In the genomic region with DNA sequence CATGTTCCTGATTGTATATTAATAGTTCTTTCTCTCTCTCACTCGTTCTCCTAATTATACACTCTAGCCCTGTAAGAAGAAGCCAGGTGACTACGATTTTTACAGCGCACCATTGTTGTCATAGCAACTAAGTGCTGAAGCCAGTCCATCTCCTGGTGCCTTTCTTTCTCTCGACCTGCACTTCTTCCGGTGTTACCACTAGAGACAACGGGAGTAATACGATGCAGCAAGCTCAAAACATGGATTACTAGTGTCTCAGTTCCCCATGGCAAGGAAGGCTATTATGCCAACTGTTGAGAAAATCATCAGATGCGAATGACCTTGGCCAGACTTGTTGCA, we compare ENCODE assay signal across 16 cellular contexts. TPM values are rescaled to one million over a fixed set of nuclear protein-coding genes. Genes with fewer than 3 reads are reported as not detected.
DNase-seq lines count a peak whose midpoint lies in the region; ATAC-seq, FAIRE-seq and TF ChIP-seq lines count a peak whose summit lies in the region.
"Had no signal": no experiment of that assay in that cellular context is flagged by ENCODE, and none has a peak within 500 bp of the region (broad histone marks: within the 10 kb centered on the region; RNA-seq: fewer than 3 reads in every experiment).

No MANE protein-coding gene starts in this region.

- no peak overlapping the region for H2AFZ ChIP-seq in K562 (ENCODE audit: low read depth, low read length)

- CTCF ChIA-PET in K562 (lab: Yijun Ruan, JAX; ENCODE audit: low intra/inter-chr PET ratio) = no interaction called here

- H3K27me3 ChIP-seq in K562 (ENCODE audit: control insufficient read depth in 2 of 2, insufficient read depth in 2 of 2, low read length in 2 of 2) = peaks cover 0 to 4% of the 10 kb centered on the region in 2 experiments; a peak in 1 of 5 replicates
- peaks cover 0 to 44% (median 6%) of the 10 kb centered on the region in 45 donors for H3K27me3 ChIP-seq in dorsolateral prefrontal cortex
- H3K27me3 ChIP-seq: Peyer's patch had no signal

- no peaks in the 10 kb centered on the region for H3K36me3 ChIP-seq in K562 (ENCODE audit: control insufficient read depth, insufficient read depth, low read length)
- H3K36me3 ChIP-seq: Peyer's patch had no signal

- H3K9me1 ChIP-seq in K562 (ENCODE audit: control insufficient read depth, insufficient read depth, low read length) = no peaks in the 10 kb centered on the region

- H3K9me3 ChIP-seq in K562 (replicated peaks; ENCODE audit: control insufficient read depth, insufficient read depth, low read depth, low read length) = no peaks in the 10 kb centered on the region
- H3K9me3 ChIP-seq: Peyer's patch had no signal

- no peak for TF ChIP-seq RAD21 in K562 (CRISPR knock-in tag; conservative IDR thresholded peaks at IDR 0.05 in 1 of 2, IDR thresholded peaks at IDR 0.05 in 1 of 2)

- in situ Hi-C loops in G401 (cut with HindIII; ENCODE audit: low sequenced_read_pairs) = no loop called here
- in situ Hi-C loops in K562 (cut with MboI) = no loop called here

- POLR2A ChIA-PET in K562 (lab: Yijun Ruan, JAX) = interaction anchor here (0.7 kb wide), 1 partner anchor 1021 kb away, joined by 4 read pairs; no protein-coding TSS in a partner anchor

- no peak for TF ChIP-seq EP300 in K562 (IDR thresholded peaks at IDR 0.05; ENCODE audit: low read length)

- TF ChIP-seq POLR2A in K562 (conservative IDR thresholded peaks at IDR 0.05) = no peak

- FAIRE-seq in K562 (lab: Jason Lieb, UNC) = no peak
- FAIRE-seq: GM12892, HTR-8/SVneo had no signal

- intact Hi-C loops in K562 (cut with micrococcal nuclease) (no loop called here), dorsolateral prefrontal cortex (cut with DNase I) (no loop called here)

- H3K4me3 ChIP-seq in K562 = no peak overlapping the region
- no peak overlapping the region for H3K4me3 ChIP-seq in dorsolateral prefrontal cortex
- H3K4me3 ChIP-seq: Peyer's patch had no signal

- H3K4me2 ChIP-seq in K562 (ENCODE audit: insufficient read depth, low read length) = no peak overlapping the region

- no peaks in the 10 kb centered on the region for H3K79me2 ChIP-seq in K562 (ENCODE audit: control insufficient read depth, insufficient read depth, low read length)

- H3K4me1 ChIP-seq in K562 (replicated peaks in 1 of 2; ENCODE audit: control insufficient read depth in 2 of 2, insufficient read depth in 2 of 2, low read length in 2 of 2) = no peaks in the 10 kb centered on the region
- H3K4me1 ChIP-seq: Peyer's patch had no signal

- DNase-seq in G401 (ENCODE audit: low spot score) = peak; percentile 11
- DNase-seq in NCI-H1105 (lab: John Stamatoyannopoulos, UW) = peak; percentile 73
- DNase-seq in NCI-H2227 (lab: John Stamatoyannopoulos, UW; ENCODE audit: unreplicated experiment) = peak; percentile 49
- no peak for DNase-seq in K562 (ENCODE audit: extremely low read depth in 1 of 4, low spot score in 3 of 4)
- no peak for DNase-seq in dorsolateral prefrontal cortex
- no peak for DNase-seq in OCI-M2 (lab: John Stamatoyannopoulos, UW; ENCODE audit: unreplicated experiment)
- DNase-seq: AML-193, DMS79 treated with DMSO at 0.1 percent for 48 hours, GDM1, NCI-H2081, Peyer's patch, SHP77 treated with DMSO at 0.1 percent for 48 hours had no signal

- H3K9ac ChIP-seq in K562 (ENCODE audit: insufficient read depth in 1 of 2, low read depth in 2 of 2, low read length in 2 of 2) = no peak overlapping the region

- no TSS peak for BruUV-seq in K562 (replicated peaks; lab: Mats Ljungman, UMichigan)

- no peaks in the 10 kb centered on the region for H4K20me1 ChIP-seq in K562 (replicated peaks; ENCODE audit: control insufficient read depth, insufficient read depth, low read length)

- TF ChIP-seq CTCF in K562 (IDR thresholded peaks at IDR 0.05 in 2 of 3, conservative IDR thresholded peaks at IDR 0.05 in 1 of 3; ENCODE audit: insufficient read depth in 2 of 3, low read depth in 1 of 3, low read length in 3 of 3) = no peak
- no peak for TF ChIP-seq CTCF in dorsolateral prefrontal cortex (IDR thresholded peaks at IDR 0.05 in 54 of 56, conservative IDR thresholded peaks at IDR 0.05 in 2 of 56; ENCODE audit: low read depth in 1 of 56, partially characterized antibody in 56 of 56)

- WGBS in K562 (ENCODE audit: insufficient coverage, low coverage, missing lambda C conversion rate) = 1% methylated on average over 8 of the region's 8 CpGs

- ATAC-seq in K562 (no peak), GM18870 (IDR thresholded peaks at IDR 0.05; ENCODE audit: unreplicated experiment) (no peak)
- ATAC-seq in activated CD4-positive, CD25-positive, alpha-beta regulatory T cell treated with anti-CD3 and anti-CD28 coated beads, Interleukin-2, amount 50 U/mL, for 24 hours = no peak

- H3K27ac ChIP-seq in K562 (ENCODE audit: extremely low read depth, low read depth, low read length) (no peak overlapping the region), dorsolateral prefrontal cortex (no peak overlapping the region)
- H3K27ac ChIP-seq: Peyer's patch had no signal

TF ChIP-seq in K562, 482 proteins besides CTCF, POLR2A, EP300 and RAD21:
- TF ChIP-seq RFX1 (IDR thresholded peaks at IDR 0.05) (peak; percentile 73), CREBBP (IDR thresholded peaks at IDR 0.05; ENCODE audit: low read depth, low read length) (no peak)

RNA-seq across cellular contexts. Expression of a gene that starts 40.8 kb away (rescaled TPM):
- not detected in 2 replicates for total RNA-seq in G401 (2014; rRNA removed; shearing (Covaris generic))
- total RNA-seq in K562 (2011; cell fraction: chromatin; rRNA removed; ENCODE audit: low replicate concordance) = not detected in 2 replicates
- total RNA-seq in K562 (2011; cell fraction: nucleolus; rRNA removed) = not detected in 2 replicates
- total RNA-seq in K562 (2011; cell fraction: nucleoplasm; rRNA removed) = not detected in 2 replicates
- total RNA-seq in K562 (2014; rRNA removed) (not detected in 2 replicates), K562 (2014; rRNA removed; fragmentation: Illumina TruSeq; extraction: Trizol) (not detected in 2 replicates), K562 (2015; rRNA removed; fragmentation: Illumina TruSeq; extraction: Trizol) (not detected in 2 replicates), K562 (2021) (not detected in 2 replicates), dorsolateral prefrontal cortex (not detected)
- polyA plus RNA-seq in K562 (2011; rRNA removed) (not detected in 2 replicates), K562 (2014; fragmentation: Illumina TruSeq; extraction: Trizol) (not detected in 2 replicates), K562 (2014; fragmentation: Nextera tagmentation; extraction: Ambion mirVana) (not detected), K562 (2014; rRNA removed) (not detected in 2 replicates)
- polyA plus RNA-seq in K562 (2011; cell fraction: cytosol; rRNA removed) = not detected in 2 replicates
- not detected in 2 replicates for polyA plus RNA-seq in K562 (2011; cell fraction: nucleus; rRNA removed)
- not detected in 2 replicates for polyA plus RNA-seq in K562 (2012)
- polyA minus RNA-seq in K562 (2011; rRNA and poly(A)+ RNA removed) = not detected in 2 replicates
- not detected in 2 replicates for polyA minus RNA-seq in K562 (2011; cell fraction: cytosol; rRNA and poly(A)+ RNA removed)
- polyA minus RNA-seq in K562 (2011; cell fraction: nucleus; rRNA and poly(A)+ RNA removed) = not detected in 2 replicates
- total RNA-seq: Peyer's patch had no signal

RNA-seq across cellular contexts. Expression of a gene that starts 54.3 kb away (rescaled TPM):
- total RNA-seq in G401 (2014; rRNA removed; shearing (Covaris generic)) = not detected in 2 replicates
- total RNA-seq in K562 (2011; cell fraction: chromatin; rRNA removed; ENCODE audit: low replicate concordance) = not detected in 2 replicates
- not detected in 2 replicates for total RNA-seq in K562 (2011; cell fraction: nucleolus; rRNA removed)
- total RNA-seq in K562 (2011; cell fraction: nucleoplasm; rRNA removed) = not detected in 2 replicates
- total RNA-seq in K562 (2014; rRNA removed) = not detected in 2 replicates
- total RNA-seq in K562 (2014; rRNA removed; fragmentation: Illumina TruSeq; extraction: Trizol) = not detected in 2 replicates
- not detected in 2 replicates for total RNA-seq in K562 (2015; rRNA removed; fragmentation: Illumina TruSeq; extraction: Trizol)
- total RNA-seq in K562 (2021) = not detected in 2 replicates
- not detected in 2 replicates for polyA plus RNA-seq in K562 (2011; rRNA removed)
- polyA plus RNA-seq in K562 (2011; cell fraction: cytosol; rRNA removed) = not detected in 2 replicates
- polyA plus RNA-seq in K562 (2011; cell fraction: nucleus; rRNA removed) = not detected in 2 replicates
- not detected in 2 replicates for polyA plus RNA-seq in K562 (2012)
- polyA plus RNA-seq in K562 (2014; fragmentation: Illumina TruSeq; extraction: Trizol) = not detected in 2 replicates
- polyA plus RNA-seq in K562 (2014; fragmentation: Nextera tagmentation; extraction: Ambion mirVana) = not detected
- polyA plus RNA-seq in K562 (2014; rRNA removed) = not detected in 2 replicates
- not detected in 2 replicates for polyA minus RNA-seq in K562 (2011; rRNA and poly(A)+ RNA removed)
- not detected in 2 replicates for polyA minus RNA-seq in K562 (2011; cell fraction: cytosol; rRNA and poly(A)+ RNA removed)
- not detected in 2 replicates for polyA minus RNA-seq in K562 (2011; cell fraction: nucleus; rRNA and poly(A)+ RNA removed)
- total RNA-seq in dorsolateral prefrontal cortex = not detected
- total RNA-seq: Peyer's patch had no signal

Comparison
In these comparisons a context has a peak if more than half of its experiments do, and no peak if none do; other contexts are left out.
1. DNase-seq: peak in G401 (single experiment), NCI-H1105 (single experiment) and NCI-H2227 (single experiment); none in K562 (0 of 4), dorsolateral prefrontal cortex (0 of 10) and OCI-M2 (single experiment).